Comparison of ENCODE assay signal across 8 cellular contexts in the genomic region with DNA sequence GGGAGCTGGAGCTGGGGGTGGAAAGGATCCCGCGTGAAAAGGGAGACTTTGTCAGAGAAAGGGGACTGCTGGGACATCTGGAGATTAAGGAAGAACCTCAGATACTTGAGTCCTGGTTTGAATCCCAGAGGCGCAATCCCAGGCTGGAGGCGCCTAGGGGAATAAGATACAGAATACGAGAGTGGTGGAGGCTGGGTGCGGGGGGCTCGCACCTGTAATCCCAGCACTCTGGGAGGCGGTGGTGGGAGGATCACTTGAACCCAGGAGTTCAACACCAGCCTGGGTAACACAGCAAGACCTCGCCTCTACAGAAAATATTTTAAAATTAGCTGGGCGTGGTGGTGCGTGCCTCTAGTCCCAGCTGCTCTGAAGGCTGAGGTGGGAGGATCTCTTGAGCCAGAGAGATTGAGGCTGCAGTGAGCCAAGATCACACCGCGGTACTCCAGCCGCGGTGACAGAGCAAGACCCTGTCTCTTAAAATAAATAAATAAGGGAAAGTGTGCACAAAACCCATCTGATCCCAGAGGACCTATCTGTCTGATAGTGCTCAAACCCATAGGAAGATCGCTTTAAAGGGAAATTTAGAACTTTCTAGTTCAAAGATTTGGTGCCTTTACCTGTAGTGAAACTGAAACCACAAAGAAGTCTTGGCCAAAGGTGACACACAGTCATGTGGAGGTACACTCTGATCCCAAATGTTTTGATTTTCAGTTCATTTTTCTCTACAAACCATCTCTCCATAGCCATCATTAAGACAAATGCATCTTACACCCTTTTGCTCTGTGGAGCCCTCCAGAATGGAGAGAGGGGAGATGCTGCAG. TPM values are rescaled to one million over a fixed set of nuclear protein-coding genes. Genes with fewer than 3 reads are reported as not detected.
DNase-seq lines count a peak whose midpoint lies in the region; ATAC-seq and TF ChIP-seq lines count a peak whose summit lies in the region.

No MANE protein-coding gene starts in this region.

- no peak overlapping the region for H2BK12ac ChIP-seq in neuronal stem cell (ENCODE audit: low read length)

- H3K9ac ChIP-seq in NT2/D1 (ENCODE audit: insufficient read length, low read depth) (peak overlapping the region; percentile 27), neuronal stem cell (ENCODE audit: low read depth, low read length, poor library complexity) (no peak overlapping the region)

- H4K8ac ChIP-seq in neuronal stem cell (ENCODE audit: low read depth, low read length) = no peak overlapping the region

- no peak overlapping the region for H2BK15ac ChIP-seq in neuronal stem cell (ENCODE audit: low read length)

- H3K23ac ChIP-seq in neuronal stem cell (ENCODE audit: low read depth, low read length, poor library complexity) = no peak overlapping the region

- H3K4me3 Mint-ChIP-seq in CD4-positive, CD25-positive, alpha-beta regulatory T cell = peak overlapping the region; percentile 85 to 97 (median 94)

- H3K4me3 ChIP-seq in CD4-positive, CD25-positive, alpha-beta regulatory T cell (ENCODE audit: low read depth, low read length) = no peak overlapping the region
- H3K4me3 ChIP-seq in NT2/D1 (ENCODE audit: insufficient read length, low read depth) (no peak overlapping the region), dorsolateral prefrontal cortex (peak overlapping the region in 58 of 59 donors; percentile 58 to 97 (median 80)), neuronal stem cell (ENCODE audit: low read length in 2 of 2) (peak overlapping the region in 1 of 2 donors; percentile 71)

- H2BK120ac ChIP-seq in neuronal stem cell (ENCODE audit: low read depth, low read length) = no peak overlapping the region

- H3K9me3 ChIP-seq in CD4-positive, CD25-positive, alpha-beta regulatory T cell (ENCODE audit: control insufficient read depth in 2 of 2, low read length in 2 of 2) = no peaks in the 10 kb centered on the region
- H3K9me3 ChIP-seq in NT2/D1 (ENCODE audit: insufficient read depth, low read length) = no peaks in the 10 kb centered on the region
- no peaks in the 10 kb centered on the region for H3K9me3 ChIP-seq in neuronal stem cell (replicated peaks in 1 of 2; ENCODE audit: control insufficient read depth in 2 of 2, insufficient read depth in 1 of 2, low read depth in 1 of 2, low read length in 2 of 2)

- H3K9me3 Mint-ChIP-seq in CD4-positive, CD25-positive, alpha-beta regulatory T cell = no peaks in the 10 kb centered on the region

- H3K27me3 ChIP-seq in CD4-positive, CD25-positive, alpha-beta regulatory T cell (ENCODE audit: control insufficient read depth, insufficient read depth, low read length) = peaks cover 20% of the 10 kb centered on the region
- no peaks in the 10 kb centered on the region for H3K27me3 ChIP-seq in NT2/D1 (ENCODE audit: insufficient read depth, insufficient read length)
- peaks cover 0 to 22% (median 6%) of the 10 kb centered on the region in 45 donors for H3K27me3 ChIP-seq in dorsolateral prefrontal cortex
- peaks cover 2 to 34% (median 24%) of the 10 kb centered on the region in 3 experiments for H3K27me3 ChIP-seq in neuronal stem cell (ENCODE audit: control insufficient read depth in 3 of 3, insufficient read depth in 3 of 3, low read depth in 1 of 3, low read length in 3 of 3)

- ATAC-seq in CD4-positive, CD25-positive, alpha-beta regulatory T cell (ENCODE audit: low read depth in 2 of 2) = no peak
- no peak for ATAC-seq in HG03108 (IDR thresholded peaks at IDR 0.05; ENCODE audit: unreplicated experiment)

- H3K27me3 Mint-ChIP-seq in CD4-positive, CD25-positive, alpha-beta regulatory T cell = peaks cover 26% of the 10 kb centered on the region

- peak overlapping the region; percentile 94 for H2AFZ ChIP-seq in neuronal stem cell (ENCODE audit: low read length)

- H3K18ac ChIP-seq in neuronal stem cell (ENCODE audit: low read length) = no peak overlapping the region

- no peak overlapping the region for H4K91ac ChIP-seq in neuronal stem cell (ENCODE audit: low read depth, low read length, poor library complexity)

- H3K36me3 Mint-ChIP-seq in CD4-positive, CD25-positive, alpha-beta regulatory T cell = no peaks in the 10 kb centered on the region

- H2AK5ac ChIP-seq in neuronal stem cell (ENCODE audit: low read depth, low read length) = peak overlapping the region; percentile 53

- no peak overlapping the region for H3K4ac ChIP-seq in neuronal stem cell (ENCODE audit: low read length)

- peaks cover 0 to 38% (median 16%) of the 10 kb centered on the region in 4 donors for H3K4me1 Mint-ChIP-seq in CD4-positive, CD25-positive, alpha-beta regulatory T cell

- no peak overlapping the region for H3K4me2 ChIP-seq in neuronal stem cell (ENCODE audit: insufficient read depth, low read length, poor library complexity, severe bottlenecking)

- H3K27ac Mint-ChIP-seq in CD4-positive, CD25-positive, alpha-beta regulatory T cell = peak overlapping the region; percentile 47 to 86 (median 52)

- peak in 26 of 56 donors; percentile 2 to 53 (median 14) for TF ChIP-seq CTCF in dorsolateral prefrontal cortex (IDR thresholded peaks at IDR 0.05 in 54 of 56, conservative IDR thresholded peaks at IDR 0.05 in 2 of 56; ENCODE audit: low read depth in 1 of 56, partially characterized antibody in 56 of 56)

- peak in 1 of 3 donors; percentile 45 for DNase-seq in CD4-positive, CD25-positive, alpha-beta regulatory T cell
- DNase-seq in NT2/D1 (ENCODE audit: low read depth, low spot score) (no peak), dorsolateral prefrontal cortex (no peak), neuronal stem cell (ENCODE audit: low spot score) (no peak), SHP77 treated with DMSO at 0.1 percent for 48 hours (lab: John Stamatoyannopoulos, UW) (no peak), dermis blood vessel endothelial cell (no peak), mucosa of gallbladder (ENCODE audit: low spot score) (no peak)

- no peak overlapping the region for H3K27ac ChIP-seq in CD4-positive, CD25-positive, alpha-beta regulatory T cell (ENCODE audit: insufficient read depth, low read length, poor library complexity, severe bottlenecking)
- H3K27ac ChIP-seq in dorsolateral prefrontal cortex = peak overlapping the region in 51 of 59 donors; percentile 1 to 88 (median 67)
- H3K27ac ChIP-seq in neuronal stem cell (replicated peaks; ENCODE audit: low read length) = no peak overlapping the region

- no peak overlapping the region for H2BK5ac ChIP-seq in neuronal stem cell (ENCODE audit: low read length)

- intact Hi-C loops in dorsolateral prefrontal cortex (cut with DNase I) = loop anchor here (1.0 to 5.0 kb wide), 5 partner anchors 47 to 181 kb away; a partner anchor contains a TSS

- peaks cover 4% of the 10 kb centered on the region for H3K36me3 ChIP-seq in CD4-positive, CD25-positive, alpha-beta regulatory T cell (ENCODE audit: control insufficient read depth, insufficient read depth, low read length)
- peaks cover 25% of the 10 kb centered on the region for H3K36me3 ChIP-seq in NT2/D1 (ENCODE audit: insufficient read depth, insufficient read length, low read length)
- peaks cover 7 to 13% of the 10 kb centered on the region in 2 donors for H3K36me3 ChIP-seq in neuronal stem cell (replicated peaks in 1 of 2; ENCODE audit: control insufficient read depth in 2 of 2, insufficient read depth in 2 of 2, low read length in 2 of 2)

- WGBS in neuronal stem cell (ENCODE audit: extremely low coverage in 2 of 2, insufficient read length in 2 of 2, insufficient replicate concordance in 1 of 2), 2 donors = no CpG with 5 or more reads among the region's 16 CpGs

- H3K14ac ChIP-seq in neuronal stem cell (ENCODE audit: low read length) = no peak overlapping the region

- peaks cover 11% of the 10 kb centered on the region for H3K79me1 ChIP-seq in neuronal stem cell (ENCODE audit: low read depth, low read length)

- H3K4me1 ChIP-seq in CD4-positive, CD25-positive, alpha-beta regulatory T cell (ENCODE audit: control insufficient read depth, insufficient read depth, low read length, poor library complexity, severe bottlenecking) = peaks cover 21% of the 10 kb centered on the region
- H3K4me1 ChIP-seq in NT2/D1 (ENCODE audit: insufficient read depth, insufficient read length) (peaks cover 25% of the 10 kb centered on the region), neuronal stem cell (ENCODE audit: control insufficient read depth in 2 of 2, insufficient read depth in 1 of 2, low read depth in 1 of 2, low read length in 2 of 2) (peaks cover 12 to 13% of the 10 kb centered on the region in 2 donors)

RNA-seq across cellular contexts. Expression of a gene that starts 0.6 kb away (rescaled TPM):
- total RNA-seq in CD4-positive, CD25-positive, alpha-beta regulatory T cell = 24.4 TPM
- polyA plus RNA-seq in CD4-positive, CD25-positive, alpha-beta regulatory T cell = 10 to 100 TPM; 15.9 to 30.9 (median 21.2) TPM
- 10 to 100 TPM; 18.1 to 42.2 (median 27.6) TPM for total RNA-seq in dorsolateral prefrontal cortex
- polyA plus RNA-seq in neuronal stem cell (2013, experiment 1 of 2) = 37.2 TPM
- polyA plus RNA-seq in neuronal stem cell (2013, experiment 2 of 2) = 36.3 TPM
- total RNA-seq in dermis blood vessel endothelial cell = 44.3 and 74.2 TPM in 2 replicates
- 35.4 TPM for total RNA-seq in mucosa of gallbladder

RNA-seq across cellular contexts. Expression of a gene that starts 9.3 kb away (rescaled TPM):
- total RNA-seq in CD4-positive, CD25-positive, alpha-beta regulatory T cell = 0.17 TPM
- polyA plus RNA-seq in CD4-positive, CD25-positive, alpha-beta regulatory T cell = not detected
- total RNA-seq in dorsolateral prefrontal cortex = under 1 TPM in 85 of 120 experiments, not detected in 35; 0.10 to 0.62 (median 0.24) TPM
- 0.24 TPM for polyA plus RNA-seq in neuronal stem cell (2013, experiment 1 of 2)
- polyA plus RNA-seq in neuronal stem cell (2013, experiment 2 of 2) = 0.26 TPM
- total RNA-seq in dermis blood vessel endothelial cell = 3.1 and 4.8 TPM in 2 replicates
- total RNA-seq in mucosa of gallbladder = 0.14 TPM

RNA-seq across cellular contexts. Expression of a gene that starts 10.2 kb away (rescaled TPM):
- 0.20 TPM for total RNA-seq in CD4-positive, CD25-positive, alpha-beta regulatory T cell
- under 1 TPM; 0.11 to 0.48 (median 0.21) TPM for polyA plus RNA-seq in CD4-positive, CD25-positive, alpha-beta regulatory T cell
- total RNA-seq in dorsolateral prefrontal cortex (1 to 10 TPM in 20 of 120 experiments, under 1 TPM in 56, not detected in 44; 0.26 to 1.8 (median 0.75) TPM), dermis blood vessel endothelial cell (0.05 TPM in 1 of 2 replicates, not detected in the other), mucosa of gallbladder (1.1 TPM)
- polyA plus RNA-seq in neuronal stem cell (2013, experiment 1 of 2) = 0.17 TPM
- polyA plus RNA-seq in neuronal stem cell (2013, experiment 2 of 2) = 0.32 TPM

RNA-seq across cellular contexts. Expression of a gene that starts 10.4 kb away (rescaled TPM):
- 40.8 TPM for total RNA-seq in CD4-positive, CD25-positive, alpha-beta regulatory T cell
- 10 to 100 TPM; 47.2 to 58.8 (median 54.2) TPM for polyA plus RNA-seq in CD4-positive, CD25-positive, alpha-beta regulatory T cell
- 10 to 100 TPM; 26.3 to 47.8 (median 35.6) TPM for total RNA-seq in dorsolateral prefrontal cortex
- polyA plus RNA-seq in neuronal stem cell (2013, experiment 1 of 2) = 80.5 TPM
- 84.1 TPM for polyA plus RNA-seq in neuronal stem cell (2013, experiment 2 of 2)
- 19.9 and 26.0 TPM in 2 replicates for total RNA-seq in dermis blood vessel endothelial cell
- total RNA-seq in mucosa of gallbladder = 38.9 TPM

RNA-seq across cellular contexts. Expression of a gene that starts 20.1 kb away (rescaled TPM):
- total RNA-seq in CD4-positive, CD25-positive, alpha-beta regulatory T cell = 46.1 TPM
- 1 to 10 TPM; 2.1 to 5.1 (median 3.4) TPM for polyA plus RNA-seq in CD4-positive, CD25-positive, alpha-beta regulatory T cell
- total RNA-seq in dorsolateral prefrontal cortex = 10 to 100 TPM; 13.8 to 44.3 (median 26.5) TPM
- polyA plus RNA-seq in neuronal stem cell (2013, experiment 1 of 2) = 5.8 TPM
- 5.3 TPM for polyA plus RNA-seq in neuronal stem cell (2013, experiment 2 of 2)
- total RNA-seq in dermis blood vessel endothelial cell = 8.9 and 11.6 TPM in 2 replicates
- 39.3 TPM for total RNA-seq in mucosa of gallbladder

Comparison
In these comparisons a context has a peak if more than half of its experiments do, and no peak if none do; other contexts are left out.
1. H3K27ac ChIP-seq: peak in dorsolateral prefrontal cortex (51 of 59); none in CD4-positive, CD25-positive, alpha-beta regulatory T cell (single experiment) and neuronal stem cell (single experiment).
2. H3K4me3 ChIP-seq: peak in dorsolateral prefrontal cortex (58 of 59); none in CD4-positive, CD25-positive, alpha-beta regulatory T cell (single experiment) and NT2/D1 (single experiment).